In the genomic region with DNA sequence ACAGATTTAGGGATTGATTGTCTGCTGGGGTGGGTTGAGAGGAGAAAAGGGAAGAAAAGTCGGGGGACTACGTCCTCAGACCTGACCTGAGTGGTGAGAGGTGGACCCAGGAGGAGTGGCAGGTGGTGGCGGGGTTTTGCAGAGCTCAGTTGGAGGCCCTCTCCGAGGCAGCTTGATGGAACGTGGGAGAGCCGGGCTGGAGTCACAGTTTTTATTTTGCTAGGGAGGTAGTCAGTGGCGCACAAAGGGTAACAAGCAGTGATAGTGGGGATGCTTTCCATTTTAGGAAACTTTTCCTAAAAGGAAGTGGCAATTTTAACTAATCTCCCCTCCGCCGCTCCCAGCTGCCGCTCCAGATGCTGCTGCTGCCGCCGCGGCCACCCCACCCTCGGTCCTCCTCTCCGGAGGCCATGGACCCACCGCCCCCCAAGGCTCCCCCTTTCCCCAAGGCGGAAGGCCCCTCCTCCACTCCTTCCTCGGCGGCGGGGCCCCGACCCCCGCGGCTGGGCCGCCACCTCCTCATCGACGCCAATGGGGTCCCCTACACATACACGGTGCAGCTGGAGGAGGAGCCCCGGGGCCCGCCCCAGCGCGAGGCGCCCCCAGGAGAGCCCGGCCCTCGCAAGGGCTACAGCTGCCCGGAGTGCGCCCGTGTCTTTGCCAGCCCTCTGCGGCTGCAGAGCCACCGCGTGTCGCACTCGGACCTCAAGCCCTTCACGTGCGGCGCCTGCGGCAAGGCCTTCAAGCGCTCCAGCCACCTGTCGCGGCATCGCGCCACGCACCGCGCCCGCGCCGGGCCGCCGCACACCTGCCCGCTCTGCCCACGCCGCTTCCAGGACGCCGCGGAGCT, we compare ENCODE assay signal across 8 cellular contexts. TPM values are rescaled to one million over a fixed set of nuclear protein-coding genes. Genes with fewer than 3 reads are reported as not detected.
DNase-seq lines count a peak whose midpoint lies in the region; ATAC-seq, FAIRE-seq and TF ChIP-seq lines count a peak whose summit lies in the region.

No MANE protein-coding gene starts in this region.

- H3K36me3 ChIP-seq in body of pancreas (replicated peaks in 1 of 2; ENCODE audit: insufficient read depth in 1 of 2, low read depth in 2 of 2) (no peaks in the 10 kb centered on the region), HepG2 (replicated peaks in 1 of 2; ENCODE audit: control insufficient read depth in 1 of 2, insufficient read depth in 2 of 2, low read length in 2 of 2) (peaks cover 0 to 10% of the 10 kb centered on the region in 2 experiments; a peak in 2 of 5 replicates)

- H3K4me2 ChIP-seq in HepG2 (ENCODE audit: low read depth, low read length), result peak overlapping the region; percentile 96

- peak overlapping the region; percentile 58 to 94 (median 92) for H3K27ac ChIP-seq in body of pancreas
- peak overlapping the region; percentile 79 for H3K27ac ChIP-seq in HepG2 (ENCODE audit: extremely low read length, insufficient read depth, low read length)
- H3K27ac ChIP-seq in substantia nigra (ENCODE audit: low read depth, low read length, poor library complexity, severe bottlenecking), result peak overlapping the region; percentile 42

- TF ChIP-seq POLR2A in body of pancreas (IDR thresholded peaks at IDR 0.05), result peak in 2 of 3 donors; percentile 10 to 19
- no peak for TF ChIP-seq POLR2A in HepG2 (IDR thresholded peaks at IDR 0.05; ENCODE audit: insufficient read depth in 1 of 2, low read depth in 2 of 2, low read length in 2 of 2)

- H4K20me1 ChIP-seq in HepG2 (ENCODE audit: insufficient read depth, low read length), result no peaks in the 10 kb centered on the region

- POLR2A ChIA-PET in HepG2 (lab: Yijun Ruan, JAX), result interaction anchor here (0.5 to 1.9 kb wide), 5 partner anchors 9 to 166 kb away, joined by 3 to 19 read pairs (median 8); partner anchors contain the start of genes U2AF2, ZNF628 and ZNF784

- CTCF ChIA-PET in HepG2 (lab: Yijun Ruan, JAX; ENCODE audit: low intra/inter-chr PET ratio, low total read pairs), result interaction anchor here (1.7 kb wide), 1 partner anchor 11 kb away, joined by 4 read pairs; no protein-coding TSS in a partner anchor

- DNase-seq in NCI-H82 (lab: John Stamatoyannopoulos, UW) (peak; percentile 66), NCI-H82 treated with DMSO at 0.1 percent for 48 hours (lab: John Stamatoyannopoulos, UW; ENCODE audit: unreplicated experiment) (no peak), NCI-H69 (lab: John Stamatoyannopoulos, UW) (peak; percentile 68), body of pancreas (peak in 1 of 4 donors; percentile 34), HepG2 (ENCODE audit: low spot score) (no peak), substantia nigra (lab: John Stamatoyannopoulos, UW) (peak in 3 of 49 donors; percentile 8 to 41 (median 37)), omental fat pad (ENCODE audit: low spot score) (no peak)

- TF ChIP-seq CTCF in body of pancreas (IDR thresholded peaks at IDR 0.05) (no peak), HepG2 (CRISPR knock-in tag; IDR thresholded peaks at IDR 0.05) (no peak), omental fat pad (IDR thresholded peaks at IDR 0.05) (no peak)

- H3K27me3 ChIP-seq in body of pancreas (no peaks in the 10 kb centered on the region), HepG2 (ENCODE audit: control insufficient read depth in 1 of 2, insufficient read depth in 2 of 2, low read length in 2 of 2) (no peaks in the 10 kb centered on the region; a peak in 1 of 5 replicates)

- TF ChIP-seq RAD21 in HepG2 (CRISPR knock-in tag; IDR thresholded peaks at IDR 0.05), result no peak; the same call in 1 of the 2 replicates

- TF ChIP-seq EP300 in HepG2 (IDR thresholded peaks at IDR 0.05; ENCODE audit: low read depth in 2 of 2, low read length in 2 of 2) (no peak), HepG2 (CRISPR knock-in tag; IDR thresholded peaks at IDR 0.05; ENCODE audit: borderline replicate concordance) (no peak)

- ATAC-seq in body of pancreas (no peak), HepG2 (peak; percentile 20), omental fat pad (ENCODE audit: low FRiP score) (no peak), HG02981 (IDR thresholded peaks at IDR 0.05; ENCODE audit: unreplicated experiment) (no peak)

- in situ Hi-C loops in HepG2 (cut with HindIII; ENCODE audit: extremely low pct_ligation_motif_present, low pct_unique_long_range_greater_than_20kb), result no loop called here

- intact Hi-C loops in body of pancreas (cut with DNase I), result no loop called here
- intact Hi-C loops in HepG2 (cut with micrococcal nuclease; ENCODE audit: unreplicated experiment), result no loop called here

- no peak overlapping the region for H2AFZ ChIP-seq in HepG2 (ENCODE audit: low read length)

- H3K79me2 ChIP-seq in HepG2 (ENCODE audit: insufficient read depth, low read length), result peaks cover 39% of the 10 kb centered on the region

- WGBS in body of pancreas, 2 donors, result 0 to 1% methylated on average over 22 to 55 of the region's 65 CpGs
- WGBS in HepG2 (ENCODE audit: low lambda C conversion rate), result 3% methylated on average over 16 of the region's 65 CpGs

- no peak for FAIRE-seq in HepG2 (lab: Jason Lieb, UNC)

- H3K4me1 ChIP-seq in body of pancreas, result peaks cover 70% of the 10 kb centered on the region
- H3K4me1 ChIP-seq in HepG2 (ENCODE audit: insufficient read depth, low read length), result peaks cover 55% of the 10 kb centered on the region

- no peaks in the 10 kb centered on the region for H3K9me3 ChIP-seq in body of pancreas
- no peaks in the 10 kb centered on the region for H3K9me3 ChIP-seq in HepG2 (ENCODE audit: low read length)

- H3K4me3 ChIP-seq in body of pancreas, result peak overlapping the region; percentile 11 to 82
- peak overlapping the region; percentile 92 to 96 (median 92) for H3K4me3 ChIP-seq in HepG2 (replicated peaks in 1 of 3; ENCODE audit: insufficient read depth in 1 of 3, low read depth in 2 of 3, low read length in 3 of 3)

- peak overlapping the region; percentile 84 for H3K9ac ChIP-seq in HepG2 (ENCODE audit: insufficient read depth, low read depth, low read length)

- no TSS peak for BruUV-seq in HepG2 (replicated peaks; lab: Mats Ljungman, UMichigan)

RNA-seq across cellular contexts. Expression of gene ZNF581, which starts 1.1 kb away (rescaled TPM):
- total RNA-seq in body of pancreas, result 10 to 100 TPM; 16.8 to 20.2 TPM
- 18.4 and 19.6 TPM in 2 replicates for total RNA-seq in HepG2 (2016; rRNA removed; fragmentation: Illumina TruSeq; extraction: Trizol)
- total RNA-seq in HepG2 (2016; cell fraction: cytosol; rRNA removed; fragmentation: Illumina TruSeq; extraction: Trizol; ENCODE audit: low read depth), result 34.0 and 35.7 TPM in 2 replicates
- total RNA-seq in HepG2 (2016; cell fraction: insoluble cytoplasmic fraction; rRNA removed; fragmentation: Illumina TruSeq; extraction: Trizol), result 17.7 and 20.9 TPM in 2 replicates
- total RNA-seq in HepG2 (2016; cell fraction: membrane; rRNA removed; fragmentation: Illumina TruSeq; extraction: Trizol), result 38.4 and 42.1 TPM in 2 replicates
- 10.8 and 12.4 TPM in 2 replicates for total RNA-seq in HepG2 (2016; cell fraction: nucleus; rRNA removed; fragmentation: Illumina TruSeq; extraction: Trizol)
- polyA plus RNA-seq in HepG2 (2011; rRNA removed), result 49.5 and 52.6 TPM in 2 replicates
- 38.8 and 63.7 TPM in 2 replicates for polyA plus RNA-seq in HepG2 (2011; cell fraction: cytosol; rRNA removed)
- polyA plus RNA-seq in HepG2 (2011; cell fraction: nucleus; rRNA removed), result 31.7 and 33.0 TPM in 2 replicates
- polyA plus RNA-seq in HepG2 (2012), result 36.3 and 55.4 TPM in 2 replicates
- 26.5 and 29.6 TPM in 2 replicates for polyA plus RNA-seq in HepG2 (2016; cell fraction: cytosol; fragmentation: Illumina TruSeq; extraction: Trizol; ENCODE audit: low read depth)
- polyA plus RNA-seq in HepG2 (2016; cell fraction: insoluble cytoplasmic fraction; fragmentation: Illumina TruSeq; extraction: Trizol; ENCODE audit: low read depth), result 17.0 and 19.4 TPM in 2 replicates
- 31.3 and 37.7 TPM in 2 replicates for polyA plus RNA-seq in HepG2 (2016; cell fraction: membrane; fragmentation: Illumina TruSeq; extraction: Trizol; ENCODE audit: low read depth)
- polyA plus RNA-seq in HepG2 (2016; cell fraction: nucleus; fragmentation: Illumina TruSeq; extraction: Trizol; ENCODE audit: insufficient read depth, low read depth), result 21.8 and 23.7 TPM in 2 replicates
- 18.8 and 71.6 TPM in 2 replicates for polyA minus RNA-seq in HepG2 (2011; rRNA and poly(A)+ RNA removed; ENCODE audit: low replicate concordance)
- 32.7 and 49.8 TPM in 2 replicates for polyA minus RNA-seq in HepG2 (2011; cell fraction: cytosol; rRNA and poly(A)+ RNA removed)
- polyA minus RNA-seq in HepG2 (2011; cell fraction: nucleus; rRNA and poly(A)+ RNA removed), result 8.4 and 9.6 TPM in 2 replicates
- 10 to 100 TPM in 3 of 4 donors, 1 to 10 TPM in 1; 9.9 to 15.0 (median 11.9) TPM for total RNA-seq in omental fat pad

RNA-seq across cellular contexts. Expression of gene ZNF580, which starts 1.6 kb away (rescaled TPM):
- total RNA-seq in body of pancreas, result 10 to 100 TPM; 29.7 to 36.1 TPM
- 3.0 and 4.4 TPM in 2 replicates for total RNA-seq in HepG2 (2016; rRNA removed; fragmentation: Illumina TruSeq; extraction: Trizol)
- total RNA-seq in HepG2 (2016; cell fraction: cytosol; rRNA removed; fragmentation: Illumina TruSeq; extraction: Trizol; ENCODE audit: low read depth), result 4.9 and 7.2 TPM in 2 replicates
- total RNA-seq in HepG2 (2016; cell fraction: insoluble cytoplasmic fraction; rRNA removed; fragmentation: Illumina TruSeq; extraction: Trizol), result 1.4 and 3.8 TPM in 2 replicates
- 6.2 and 8.6 TPM in 2 replicates for total RNA-seq in HepG2 (2016; cell fraction: membrane; rRNA removed; fragmentation: Illumina TruSeq; extraction: Trizol)
- 3.4 and 4.3 TPM in 2 replicates for total RNA-seq in HepG2 (2016; cell fraction: nucleus; rRNA removed; fragmentation: Illumina TruSeq; extraction: Trizol)
- polyA plus RNA-seq in HepG2 (2011; rRNA removed), result 6.0 and 7.0 TPM in 2 replicates
- polyA plus RNA-seq in HepG2 (2011; cell fraction: cytosol; rRNA removed), result 4.7 and 7.3 TPM in 2 replicates
- 27.6 and 35.1 TPM in 2 replicates for polyA plus RNA-seq in HepG2 (2011; cell fraction: nucleus; rRNA removed)
- 18.9 and 26.2 TPM in 2 replicates for polyA plus RNA-seq in HepG2 (2012)
- 32.0 and 36.6 TPM in 2 replicates for polyA plus RNA-seq in HepG2 (2016; cell fraction: cytosol; fragmentation: Illumina TruSeq; extraction: Trizol; ENCODE audit: low read depth)
- 11.3 and 16.8 TPM in 2 replicates for polyA plus RNA-seq in HepG2 (2016; cell fraction: insoluble cytoplasmic fraction; fragmentation: Illumina TruSeq; extraction: Trizol; ENCODE audit: low read depth)
- polyA plus RNA-seq in HepG2 (2016; cell fraction: membrane; fragmentation: Illumina TruSeq; extraction: Trizol; ENCODE audit: low read depth), result 30.4 and 35.3 TPM in 2 replicates
- 20.0 and 25.7 TPM in 2 replicates for polyA plus RNA-seq in HepG2 (2016; cell fraction: nucleus; fragmentation: Illumina TruSeq; extraction: Trizol; ENCODE audit: insufficient read depth, low read depth)
- polyA minus RNA-seq in HepG2 (2011; rRNA and poly(A)+ RNA removed; ENCODE audit: low replicate concordance), result 7.9 and 9.8 TPM in 2 replicates
- polyA minus RNA-seq in HepG2 (2011; cell fraction: cytosol; rRNA and poly(A)+ RNA removed), result 8.1 and 9.1 TPM in 2 replicates
- polyA minus RNA-seq in HepG2 (2011; cell fraction: nucleus; rRNA and poly(A)+ RNA removed), result 7.1 and 8.8 TPM in 2 replicates
- 10 to 100 TPM; 11.4 to 20.5 (median 13.8) TPM for total RNA-seq in omental fat pad

RNA-seq across cellular contexts. Expression of gene CCDC106, which starts 5.6 kb away (rescaled TPM):
- total RNA-seq in body of pancreas (10 to 100 TPM in 1 of 2 donors, 1 to 10 TPM in 1; 5.9 to 15.0 TPM), HepG2 (2016; rRNA removed; fragmentation: Illumina TruSeq; extraction: Trizol) (7.0 and 8.8 TPM in 2 replicates), omental fat pad (10 to 100 TPM in 3 of 4 donors, 1 to 10 TPM in 1; 9.8 to 15.2 (median 11.0) TPM)
- 10.8 and 12.3 TPM in 2 replicates for total RNA-seq in HepG2 (2016; cell fraction: cytosol; rRNA removed; fragmentation: Illumina TruSeq; extraction: Trizol; ENCODE audit: low read depth)
- 4.5 and 9.6 TPM in 2 replicates for total RNA-seq in HepG2 (2016; cell fraction: insoluble cytoplasmic fraction; rRNA removed; fragmentation: Illumina TruSeq; extraction: Trizol)
- total RNA-seq in HepG2 (2016; cell fraction: membrane; rRNA removed; fragmentation: Illumina TruSeq; extraction: Trizol), result 15.2 and 19.5 TPM in 2 replicates
- 4.3 and 4.4 TPM in 2 replicates for total RNA-seq in HepG2 (2016; cell fraction: nucleus; rRNA removed; fragmentation: Illumina TruSeq; extraction: Trizol)
- 4.7 and 6.2 TPM in 2 replicates for polyA plus RNA-seq in HepG2 (2011; rRNA removed)
- polyA plus RNA-seq in HepG2 (2011; cell fraction: cytosol; rRNA removed), result 3.2 and 6.1 TPM in 2 replicates
- 12.9 and 13.3 TPM in 2 replicates for polyA plus RNA-seq in HepG2 (2011; cell fraction: nucleus; rRNA removed)
- polyA plus RNA-seq in HepG2 (2012), result 4.6 and 4.9 TPM in 2 replicates
- 17.8 and 22.3 TPM in 2 replicates for polyA plus RNA-seq in HepG2 (2016; cell fraction: cytosol; fragmentation: Illumina TruSeq; extraction: Trizol; ENCODE audit: low read depth)
- 10.6 and 16.4 TPM in 2 replicates for polyA plus RNA-seq in HepG2 (2016; cell fraction: insoluble cytoplasmic fraction; fragmentation: Illumina TruSeq; extraction: Trizol; ENCODE audit: low read depth)
- polyA plus RNA-seq in HepG2 (2016; cell fraction: membrane; fragmentation: Illumina TruSeq; extraction: Trizol; ENCODE audit: low read depth), result 23.8 and 25.2 TPM in 2 replicates
- 20.2 and 22.7 TPM in 2 replicates for polyA plus RNA-seq in HepG2 (2016; cell fraction: nucleus; fragmentation: Illumina TruSeq; extraction: Trizol; ENCODE audit: insufficient read depth, low read depth)
- 4.4 and 6.2 TPM in 2 replicates for polyA minus RNA-seq in HepG2 (2011; rRNA and poly(A)+ RNA removed; ENCODE audit: low replicate concordance)
- 1.8 and 3.4 TPM in 2 replicates for polyA minus RNA-seq in HepG2 (2011; cell fraction: cytosol; rRNA and poly(A)+ RNA removed)
- polyA minus RNA-seq in HepG2 (2011; cell fraction: nucleus; rRNA and poly(A)+ RNA removed), result 2.2 and 3.9 TPM in 2 replicates

RNA-seq across cellular contexts. Expression of gene U2AF2, which starts 12.5 kb away (rescaled TPM):
- total RNA-seq in body of pancreas (100 to 1,000 TPM in 1 of 2 donors, 10 to 100 TPM in 1; 53.4 to 106 TPM), HepG2 (2016; rRNA removed; fragmentation: Illumina TruSeq; extraction: Trizol) (124 and 127 TPM in 2 replicates), omental fat pad (100 to 1,000 TPM in 2 of 4 donors, 10 to 100 TPM in 2; 55.2 to 132 (median 86.1) TPM)
- total RNA-seq in HepG2 (2016; cell fraction: cytosol; rRNA removed; fragmentation: Illumina TruSeq; extraction: Trizol; ENCODE audit: low read depth), result 22.0 and 23.9 TPM in 2 replicates
- total RNA-seq in HepG2 (2016; cell fraction: insoluble cytoplasmic fraction; rRNA removed; fragmentation: Illumina TruSeq; extraction: Trizol), result 117 and 129 TPM in 2 replicates
- 34.1 and 39.9 TPM in 2 replicates for total RNA-seq in HepG2 (2016; cell fraction: membrane; rRNA removed; fragmentation: Illumina TruSeq; extraction: Trizol)
- total RNA-seq in HepG2 (2016; cell fraction: nucleus; rRNA removed; fragmentation: Illumina TruSeq; extraction: Trizol), result 67.4 and 78.0 TPM in 2 replicates
- polyA plus RNA-seq in HepG2 (2011; rRNA removed), result 84.3 and 116 TPM in 2 replicates
- polyA plus RNA-seq in HepG2 (2011; cell fraction: cytosol; rRNA removed), result 64.9 and 87.3 TPM in 2 replicates
- polyA plus RNA-seq in HepG2 (2011; cell fraction: nucleus; rRNA removed), result 388 and 484 TPM in 2 replicates
- polyA plus RNA-seq in HepG2 (2012), result 86.8 and 111 TPM in 2 replicates
- polyA plus RNA-seq in HepG2 (2016; cell fraction: cytosol; fragmentation: Illumina TruSeq; extraction: Trizol; ENCODE audit: low read depth), result 10.3 TPM in 2 replicates
- 146 and 162 TPM in 2 replicates for polyA plus RNA-seq in HepG2 (2016; cell fraction: insoluble cytoplasmic fraction; fragmentation: Illumina TruSeq; extraction: Trizol; ENCODE audit: low read depth)
- 21.2 and 21.5 TPM in 2 replicates for polyA plus RNA-seq in HepG2 (2016; cell fraction: membrane; fragmentation: Illumina TruSeq; extraction: Trizol; ENCODE audit: low read depth)
- polyA plus RNA-seq in HepG2 (2016; cell fraction: nucleus; fragmentation: Illumina TruSeq; extraction: Trizol; ENCODE audit: insufficient read depth, low read depth), result 178 and 182 TPM in 2 replicates
- 124 and 144 TPM in 2 replicates for polyA minus RNA-seq in HepG2 (2011; rRNA and poly(A)+ RNA removed; ENCODE audit: low replicate concordance)
- 41.7 and 55.9 TPM in 2 replicates for polyA minus RNA-seq in HepG2 (2011; cell fraction: cytosol; rRNA and poly(A)+ RNA removed)
- 60.4 and 76.0 TPM in 2 replicates for polyA minus RNA-seq in HepG2 (2011; cell fraction: nucleus; rRNA and poly(A)+ RNA removed)

RNA-seq across cellular contexts. Expression of gene ZNF784, which starts 18.0 kb away (rescaled TPM):
- total RNA-seq in body of pancreas (1 to 10 TPM; 6.9 to 9.6 TPM), HepG2 (2016; rRNA removed; fragmentation: Illumina TruSeq; extraction: Trizol) (4.0 and 4.2 TPM in 2 replicates), omental fat pad (1 to 10 TPM; 2.5 to 3.8 (median 3.2) TPM)
- 1.1 and 1.3 TPM in 2 replicates for total RNA-seq in HepG2 (2016; cell fraction: cytosol; rRNA removed; fragmentation: Illumina TruSeq; extraction: Trizol; ENCODE audit: low read depth)
- 3.2 and 4.6 TPM in 2 replicates for total RNA-seq in HepG2 (2016; cell fraction: insoluble cytoplasmic fraction; rRNA removed; fragmentation: Illumina TruSeq; extraction: Trizol)
- 3.3 and 3.7 TPM in 2 replicates for total RNA-seq in HepG2 (2016; cell fraction: membrane; rRNA removed; fragmentation: Illumina TruSeq; extraction: Trizol)
- total RNA-seq in HepG2 (2016; cell fraction: nucleus; rRNA removed; fragmentation: Illumina TruSeq; extraction: Trizol), result 1.9 and 2.1 TPM in 2 replicates
- 4.1 and 5.1 TPM in 2 replicates for polyA plus RNA-seq in HepG2 (2011; rRNA removed)
- polyA plus RNA-seq in HepG2 (2011; cell fraction: cytosol; rRNA removed), result 2.9 and 3.0 TPM in 2 replicates
- polyA plus RNA-seq in HepG2 (2011; cell fraction: nucleus; rRNA removed), result 9.8 and 12.0 TPM in 2 replicates
- 4.6 and 5.3 TPM in 2 replicates for polyA plus RNA-seq in HepG2 (2012)
- polyA plus RNA-seq in HepG2 (2016; cell fraction: cytosol; fragmentation: Illumina TruSeq; extraction: Trizol; ENCODE audit: low read depth), result 1.1 and 1.2 TPM in 2 replicates
- polyA plus RNA-seq in HepG2 (2016; cell fraction: insoluble cytoplasmic fraction; fragmentation: Illumina TruSeq; extraction: Trizol; ENCODE audit: low read depth), result 4.7 and 4.8 TPM in 2 replicates
- 1.6 and 1.9 TPM in 2 replicates for polyA plus RNA-seq in HepG2 (2016; cell fraction: membrane; fragmentation: Illumina TruSeq; extraction: Trizol; ENCODE audit: low read depth)
- polyA plus RNA-seq in HepG2 (2016; cell fraction: nucleus; fragmentation: Illumina TruSeq; extraction: Trizol; ENCODE audit: insufficient read depth, low read depth), result 4.1 and 5.8 TPM in 2 replicates
- 2.9 and 8.2 TPM in 2 replicates for polyA minus RNA-seq in HepG2 (2011; rRNA and poly(A)+ RNA removed; ENCODE audit: low replicate concordance)
- 1.7 and 2.9 TPM in 2 replicates for polyA minus RNA-seq in HepG2 (2011; cell fraction: cytosol; rRNA and poly(A)+ RNA removed)
- polyA minus RNA-seq in HepG2 (2011; cell fraction: nucleus; rRNA and poly(A)+ RNA removed), result 4.8 and 5.4 TPM in 2 replicates

Comparison
In these comparisons a context has a peak if more than half of its experiments do, and no peak if none do; other contexts are left out.
1. DNase-seq: peak in NCI-H82 (single experiment) and NCI-H69 (single experiment); none in NCI-H82 treated with DMSO at 0.1 percent for 48 hours (single experiment), HepG2 (single experiment) and omental fat pad (single experiment).
2. H3K27ac ChIP-seq: peak in every context shown above with its lines; median percentile 92 in body of pancreas; 79 in HepG2; 42 in substantia nigra.
3. POLR2A ChIP-seq: peak in body of pancreas (2 of 3); none in HepG2 (0 of 2).